2 cellular contexts compared by ENCODE assay signal in genomic region chr11:2379471-2380174, GRCh38.
TF ChIP-seq lines count a peak whose summit lies in the region.

No MANE protein-coding gene starts in this region.

TF ChIP-seq in A549, 52 proteins besides CTCF, POLR2A, EP300 and RAD21:
- no peak for TF ChIP-seq BHLHE40 (IDR thresholded peaks at IDR 0.05; ENCODE audit: low read depth, low read length)
- no peak for TF ChIP-seq KDM1A (IDR thresholded peaks at IDR 0.05; ENCODE audit: low read depth)
- no peak for TF ChIP-seq USF2 (IDR thresholded peaks at IDR 0.05)
- TF ChIP-seq ZFP36 (IDR thresholded peaks at IDR 0.05; ENCODE audit: borderline replicate concordance, partially characterized antibody) = no peak
- TF ChIP-seq EHMT2 (IDR thresholded peaks at IDR 0.05; ENCODE audit: low read depth) = no peak
- TF ChIP-seq CBX2 (IDR thresholded peaks at IDR 0.05; ENCODE audit: borderline replicate concordance, low read depth) = no peak
- TF ChIP-seq CHD4 (IDR thresholded peaks at IDR 0.05; ENCODE audit: borderline replicate concordance) = no peak
- no peak for TF ChIP-seq POLR2AphosphoS2 (conservative IDR thresholded peaks at IDR 0.05; ENCODE audit: low read length)
TF ChIP-seq in A549: peak in this region for 0.

TF ChIP-seq in H1, 55 proteins besides CTCF, POLR2A, EP300 and RAD21:
- no peak for TF ChIP-seq HDAC2 (IDR thresholded peaks at IDR 0.05; ENCODE audit: borderline replicate concordance in 1 of 2, low read depth in 2 of 2, low read length in 2 of 2)
- no peak for TF ChIP-seq KDM1A (IDR thresholded peaks at IDR 0.05; ENCODE audit: borderline replicate concordance, low read length)
- no peak for TF ChIP-seq SIRT6 (IDR thresholded peaks at IDR 0.05; ENCODE audit: low read length)
- no peak for TF ChIP-seq SP4 (IDR thresholded peaks at IDR 0.05; ENCODE audit: low read length)
- no peak for TF ChIP-seq BRCA1 (IDR thresholded peaks at IDR 0.05; ENCODE audit: low read depth, low read length)
- TF ChIP-seq SRF (IDR thresholded peaks at IDR 0.05; ENCODE audit: low read depth, low read length) = no peak
- no peak for TF ChIP-seq CHD2 (IDR thresholded peaks at IDR 0.05; ENCODE audit: low read length)
- no peak for TF ChIP-seq YY1 (IDR thresholded peaks at IDR 0.05; ENCODE audit: low read depth, low read length)
- no peak for TF ChIP-seq GABPA (IDR thresholded peaks at IDR 0.05; ENCODE audit: borderline replicate concordance, insufficient read depth, low read length)
- TF ChIP-seq RBBP5 (IDR thresholded peaks at IDR 0.05; ENCODE audit: borderline replicate concordance, low read depth, low read length) = no peak
- TF ChIP-seq CEBPB (IDR thresholded peaks at IDR 0.05; ENCODE audit: low read depth, low read length) = no peak
- no peak for TF ChIP-seq MAX (IDR thresholded peaks at IDR 0.05)
- TF ChIP-seq EGR1 (IDR thresholded peaks at IDR 0.05; ENCODE audit: borderline replicate concordance, low read depth, low read length) = no peak
- TF ChIP-seq TAF7 (optimal IDR thresholded peaks at IDR 0.05; ENCODE audit: borderline replicate concordance, low read depth, low read length) = no peak
- TF ChIP-seq RFX5 (IDR thresholded peaks at IDR 0.05; ENCODE audit: borderline replicate concordance, low read depth, low read length) = no peak
- no peak for TF ChIP-seq SP1 (IDR thresholded peaks at IDR 0.05; ENCODE audit: low read depth, low read length)
- TF ChIP-seq RNF2 (IDR thresholded peaks at IDR 0.05; ENCODE audit: borderline replicate concordance, low read depth, low read length, missing control alignments, poor library complexity, severe bottlenecking) = no peak
